6 cellular contexts compared by ENCODE assay signal in the genomic region with DNA sequence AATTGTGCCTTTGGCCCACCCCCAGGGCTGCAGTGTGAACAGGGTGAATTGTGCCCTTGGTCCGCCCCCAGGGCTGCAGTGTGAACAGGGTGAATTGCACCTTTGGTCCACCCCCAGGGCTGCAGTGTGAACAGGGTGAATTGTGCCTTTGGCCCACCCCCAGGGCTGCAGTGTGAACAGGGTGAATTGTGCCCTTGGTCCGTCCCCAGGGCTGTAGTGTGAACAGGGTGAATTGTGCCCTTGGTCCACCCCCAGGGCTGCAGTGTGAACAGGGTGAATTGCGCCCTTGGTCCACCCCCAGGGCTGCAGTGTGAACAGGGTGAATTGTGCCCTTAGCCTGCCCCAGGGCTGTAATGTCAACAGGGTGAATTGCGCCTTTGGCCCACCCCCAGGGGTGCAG.
DNase-seq lines count a peak whose midpoint lies in the region; ATAC-seq, FAIRE-seq and TF ChIP-seq lines count a peak whose summit lies in the region.
"Not testable (repeated sequence)": the region's sequence is repeated elsewhere in the genome, so short reads cannot be mapped to it uniquely, and the experiment has no call there.

No MANE protein-coding gene starts in this region.

- H4K20me1 ChIP-seq in BLaER1: peaks cover 18% of the 10 kb centered on the region; the same call in 1 of the 2 replicates
- not testable (repeated sequence) for H4K20me1 ChIP-seq in HepG2 (ENCODE audit: insufficient read depth, low read length)

- TF ChIP-seq CTCF in HEK293 (tag by site-specific recombination; IDR thresholded peaks at IDR 0.05); bronchial epithelial cell (IDR thresholded peaks at IDR 0.05; ENCODE audit: insufficient read depth, low read length, severe bottlenecking); HepG2 (CRISPR knock-in tag; IDR thresholded peaks at IDR 0.05): not testable (repeated sequence)

- CTCF ChIA-PET in HEK293 (lab: Yijun Ruan, JAX); HepG2 (lab: Yijun Ruan, JAX; ENCODE audit: low intra/inter-chr PET ratio, low total read pairs): not testable (repeated sequence)

- in situ Hi-C loops in HepG2 (cut with HindIII; ENCODE audit: extremely low pct_ligation_motif_present, low pct_unique_long_range_greater_than_20kb): not testable (repeated sequence)

- BruUV-seq in HepG2 (replicated peaks; lab: Mats Ljungman, UMichigan): not testable (repeated sequence)

- H3K27me3 ChIP-seq in BLaER1 (peaks cover 27% of the 10 kb centered on the region), HepG2 (ENCODE audit: control insufficient read depth in 1 of 2, insufficient read depth in 2 of 2, low read length in 2 of 2) (peaks cover 32 to 78% of the 10 kb centered on the region in 2 experiments)
- not testable (repeated sequence) for H3K27me3 ChIP-seq in bronchial epithelial cell (ENCODE audit: control insufficient read depth, insufficient read depth, low read length); right cardiac atrium (ENCODE audit: control insufficient read depth, insufficient read depth)

- H3K4me2 ChIP-seq in BLaER1: peak overlapping the region; percentile 96
- not testable (repeated sequence) for H3K4me2 ChIP-seq in HepG2 (ENCODE audit: low read depth, low read length)

- not testable (repeated sequence) for H3K27ac ChIP-seq in BLaER1; HEK293 (ENCODE audit: extremely low read depth, low read depth, low read length); right cardiac atrium (ENCODE audit: low read length); HepG2 (ENCODE audit: extremely low read length, insufficient read depth, low read length)

- H3K9me3 ChIP-seq in BLaER1; HEK293 (ENCODE audit: control insufficient read depth, insufficient read depth, low read depth, low read length); right cardiac atrium (ENCODE audit: control insufficient read depth, low read length); HepG2 (ENCODE audit: low read length): not testable (repeated sequence)

- H2AFZ ChIP-seq in HepG2 (ENCODE audit: low read length): not testable (repeated sequence)

- WGBS in right cardiac atrium: 97% methylated on average over 4 of the region's 4 CpGs
- WGBS in HepG2 (ENCODE audit: low lambda C conversion rate): 18% methylated on average over 3 of the region's 4 CpGs

- TF ChIP-seq POLR2A in HepG2 (IDR thresholded peaks at IDR 0.05; ENCODE audit: insufficient read depth in 1 of 2, low read depth in 2 of 2, low read length in 2 of 2): not testable (repeated sequence)

- not testable (repeated sequence) for ATAC-seq in right cardiac atrium, HepG2

- not testable (repeated sequence) for H3K4me3 ChIP-seq in BLaER1; HEK293 (ENCODE audit: low read depth, low read length); bronchial epithelial cell (ENCODE audit: low read depth, low read length); right cardiac atrium (ENCODE audit: low read length); HepG2 (replicated peaks in 1 of 3; ENCODE audit: insufficient read depth in 1 of 3, low read depth in 2 of 3, low read length in 3 of 3)

- POLR2A ChIA-PET in HEK293 (lab: Yijun Ruan, JAX); HepG2 (lab: Yijun Ruan, JAX): not testable (repeated sequence)

- not testable (repeated sequence) for DNase-seq in HTR-8/SVneo (ENCODE audit: insufficient read length, low spot score); bronchial epithelial cell (ENCODE audit: low read depth); HepG2 (ENCODE audit: low spot score)
- peak; percentile 1 to 15 (median 8) for DNase-seq in right cardiac atrium

- not testable (repeated sequence) for TF ChIP-seq EP300 in HepG2 (IDR thresholded peaks at IDR 0.05; ENCODE audit: low read depth in 2 of 2, low read length in 2 of 2); HepG2 (CRISPR knock-in tag; IDR thresholded peaks at IDR 0.05; ENCODE audit: borderline replicate concordance)

- H3K79me2 ChIP-seq in HepG2 (ENCODE audit: insufficient read depth, low read length): not testable (repeated sequence)

- FAIRE-seq in HTR-8/SVneo (lab: Jason Lieb, UNC) (peak; percentile 31), bronchial epithelial cell (lab: Jason Lieb, UNC) (peak; percentile 28)
- not testable (repeated sequence) for FAIRE-seq in HepG2 (lab: Jason Lieb, UNC)

- H3K9ac ChIP-seq in BLaER1; HepG2 (ENCODE audit: insufficient read depth, low read depth, low read length): not testable (repeated sequence)

- peaks cover 62% of the 10 kb centered on the region for H3K4me1 ChIP-seq in BLaER1
- H3K4me1 ChIP-seq in HEK293 (ENCODE audit: control insufficient read depth, insufficient read depth, low read length); right cardiac atrium (ENCODE audit: control insufficient read depth, insufficient read depth, low read length); HepG2 (ENCODE audit: insufficient read depth, low read length): not testable (repeated sequence)

- not testable (repeated sequence) for TF ChIP-seq RAD21 in HepG2 (CRISPR knock-in tag; IDR thresholded peaks at IDR 0.05)

- not testable (repeated sequence) for H3K36me3 ChIP-seq in BLaER1; HEK293 (ENCODE audit: control insufficient read depth in 2 of 2, insufficient read depth in 1 of 2, low read length in 2 of 2); bronchial epithelial cell (ENCODE audit: control insufficient read depth, insufficient read depth, low read length); HepG2 (replicated peaks in 1 of 2; ENCODE audit: control insufficient read depth in 1 of 2, insufficient read depth in 2 of 2, low read length in 2 of 2)

- intact Hi-C loops in right cardiac atrium (cut with DNase I); HepG2 (cut with micrococcal nuclease; ENCODE audit: unreplicated experiment): not testable (repeated sequence)

TF ChIP-seq in HEK293, 187 proteins besides CTCF, POLR2A, EP300 and RAD21:
- TF ChIP-seq, protein P1, sequence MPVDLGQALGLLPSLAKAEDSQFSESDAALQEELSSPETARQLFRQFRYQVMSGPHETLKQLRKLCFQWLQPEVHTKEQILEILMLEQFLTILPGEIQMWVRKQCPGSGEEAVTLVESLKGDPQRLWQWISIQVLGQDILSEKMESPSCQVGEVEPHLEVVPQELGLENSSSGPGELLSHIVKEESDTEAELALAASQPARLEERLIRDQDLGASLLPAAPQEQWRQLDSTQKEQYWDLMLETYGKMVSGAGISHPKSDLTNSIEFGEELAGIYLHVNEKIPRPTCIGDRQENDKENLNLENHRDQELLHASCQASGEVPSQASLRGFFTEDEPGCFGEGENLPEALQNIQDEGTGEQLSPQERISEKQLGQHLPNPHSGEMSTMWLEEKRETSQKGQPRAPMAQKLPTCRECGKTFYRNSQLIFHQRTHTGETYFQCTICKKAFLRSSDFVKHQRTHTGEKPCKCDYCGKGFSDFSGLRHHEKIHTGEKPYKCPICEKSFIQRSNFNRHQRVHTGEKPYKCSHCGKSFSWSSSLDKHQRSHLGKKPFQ (tag by site-specific recombination; IDR thresholded peaks at IDR 0.05): peak; percentile 78; the same call in 1 of the 2 replicates
TF ChIP-seq in HEK293: peak in this region for 1; not testable (repeated sequence) for 186.

TF ChIP-seq in HepG2, 621 proteins besides CTCF, POLR2A, EP300 and RAD21:
- TF ChIP-seq, protein P1 (CRISPR knock-in tag; IDR thresholded peaks at IDR 0.05; ENCODE audit: insufficient replicate concordance): peak; percentile 54
TF ChIP-seq in HepG2: peak in this region for 1; not testable (repeated sequence) for 620.
